ENCODE assay signal across 1 cellular context in the genomic region with DNA sequence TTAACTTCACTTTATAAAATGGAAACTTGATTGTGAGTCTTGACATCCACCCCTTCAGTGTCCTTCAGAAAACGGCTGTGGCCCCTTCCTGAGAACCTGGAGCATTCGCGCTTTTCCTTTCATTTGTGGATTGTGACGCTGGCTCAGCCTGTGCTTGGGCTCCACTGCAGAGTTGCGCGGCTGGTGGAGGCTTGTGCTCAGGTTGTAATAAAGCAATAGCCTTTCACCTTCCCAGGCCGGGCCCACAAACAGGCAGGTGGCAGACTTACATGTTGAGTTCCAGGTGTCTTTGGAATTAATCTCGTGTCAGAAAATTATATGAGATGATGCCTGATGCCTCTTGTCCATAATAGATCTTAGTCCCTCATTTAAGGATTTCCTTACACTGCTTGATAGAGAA.
TF ChIP-seq lines count a peak whose summit lies in the region.

No MANE protein-coding gene starts in this region.

TF ChIP-seq in H1, 55 proteins besides CTCF, POLR2A, EP300 and RAD21:
- TF ChIP-seq CBX8 (IDR thresholded peaks at IDR 0.05; ENCODE audit: borderline replicate concordance, low read depth, low read length) = no peak
- no peak for TF ChIP-seq SP2 (IDR thresholded peaks at IDR 0.05; ENCODE audit: low read length)
- TF ChIP-seq ATF2 (IDR thresholded peaks at IDR 0.05; ENCODE audit: low read length) = no peak
- TF ChIP-seq POLR2AphosphoS5 (IDR thresholded peaks at IDR 0.05; ENCODE audit: low read depth, low read length) = no peak
